Comparison of ENCODE assay signal across 9 cellular contexts in genomic region chr9:35835216-35835604, GRCh38. TPM values are rescaled to one million over a fixed set of nuclear protein-coding genes. Genes with fewer than 3 reads are reported as not detected.
DNase-seq lines count a peak whose midpoint lies in the region; ATAC-seq and TF ChIP-seq lines count a peak whose summit lies in the region.
"Had no signal": no experiment of that assay in that cellular context is flagged by ENCODE, and none has a peak within 500 bp of the region (broad histone marks: within the 10 kb centered on the region; RNA-seq: fewer than 3 reads in every experiment).

No MANE protein-coding gene starts in this region.

- H3K36me3 ChIP-seq in A673 (ENCODE audit: insufficient read depth, low read length, poor library complexity, severe bottlenecking) = no peaks in the 10 kb centered on the region
- H3K36me3 ChIP-seq in SK-N-SH (replicated peaks in 1 of 2; ENCODE audit: control insufficient read depth in 1 of 2, insufficient read depth in 2 of 2, low read length in 1 of 2) = no peaks in the 10 kb centered on the region

- H3K27ac ChIP-seq in A673 (ENCODE audit: low read depth, low read length, poor library complexity, severe bottlenecking) (no peak overlapping the region), SK-N-SH (ENCODE audit: low read depth in 2 of 2, low read length in 1 of 2) (no peak overlapping the region)

- H3F3A ChIP-seq in SK-N-SH (replicated peaks; ENCODE audit: insufficient read depth) = no peaks in the 10 kb centered on the region

- no peaks in the 10 kb centered on the region for H3K9me2 ChIP-seq in SK-N-SH

- ATAC-seq in GM21576 (IDR thresholded peaks at IDR 0.05; ENCODE audit: unreplicated experiment) = no peak

- no peak for TF ChIP-seq EP300 in SK-N-SH (IDR thresholded peaks at IDR 0.05; ENCODE audit: borderline replicate concordance in 1 of 2, low read depth in 1 of 2, low read length in 1 of 2)

- CTCF ChIA-PET in A673 (lab: Charles Lee) = no interaction called here
- CTCF ChIA-PET in SK-N-SH (lab: Yijun Ruan, JAX) = interaction anchor here (0.8 to 2.6 kb wide), 7 partner anchors 9 to 45 kb away, joined by 3 to 21 read pairs (median 4); no protein-coding TSS in a partner anchor

- POLR2A ChIA-PET in A673 (lab: Charles Lee; ENCODE audit: low non-redundant PET) = no interaction called here
- POLR2A ChIA-PET in SK-N-SH (lab: Yijun Ruan, JAX) = no interaction called here

- DNase-seq in A673 (ENCODE audit: low spot score) = no peak
- DNase-seq in GM12865 (ENCODE audit: low read depth) = no peak
- no peak for DNase-seq in SK-N-SH
- DNase-seq in iPS-NIHi11 (ENCODE audit: low spot score) = peak; percentile 64
- DNase-seq in SW 1271 (lab: John Stamatoyannopoulos, UW) = no peak
- DNase-seq in SIG-M5 treated with dmso at 0.1 percent for 504 hours (lab: John Stamatoyannopoulos, UW; ENCODE audit: unreplicated experiment) = no peak
- DNase-seq in GM19240 (ENCODE audit: insufficient read length, low spot score) = no peak
- DNase-seq: DMS79 had no signal

- no peaks in the 10 kb centered on the region for H3K79me2 ChIP-seq in SK-N-SH (ENCODE audit: insufficient read depth)

- H2AFZ ChIP-seq in SK-N-SH (ENCODE audit: low read depth) = no peak overlapping the region

- peaks cover under 1% of the 10 kb centered on the region for H3K4me1 ChIP-seq in A673 (ENCODE audit: insufficient read depth, low read length, poor library complexity, severe bottlenecking)
- H3K4me1 ChIP-seq in SK-N-SH (ENCODE audit: control insufficient read depth in 1 of 2, insufficient read depth in 2 of 2, low read depth in 1 of 2, low read length in 1 of 2) = peaks cover 0 to 11% of the 10 kb centered on the region in 2 experiments; a peak in 1 of 4 replicates

- H3K4me3 ChIP-seq in A673 (ENCODE audit: low read depth, low read length, poor library complexity, severe bottlenecking) = no peak overlapping the region
- H3K4me3 ChIP-seq in GM12865 (ENCODE audit: low read depth, low read length) = no peak overlapping the region
- no peak overlapping the region for H3K4me3 ChIP-seq in SK-N-SH (ENCODE audit: low read depth in 2 of 2, low read length in 1 of 2)

- BruUV-seq in A673 (replicated peaks; lab: Mats Ljungman, UMichigan) = no TSS peak

- no peak overlapping the region for H3K4me2 ChIP-seq in SK-N-SH

- peak; percentile 54 for TF ChIP-seq CTCF in A673 (conservative IDR thresholded peaks at IDR 0.05; ENCODE audit: low read depth, low read length)
- peak; percentile 34 for TF ChIP-seq CTCF in GM12865 (IDR thresholded peaks at IDR 0.05; ENCODE audit: insufficient read depth, low read depth, low read length, missing control alignments)
- TF ChIP-seq CTCF in SK-N-SH (IDR thresholded peaks at IDR 0.05) = peak; percentile 25; the same call in 1 of the 2 replicates

- no peaks in the 10 kb centered on the region for H3K27me3 ChIP-seq in A673 (replicated peaks; ENCODE audit: insufficient read depth, low read depth, low read length, poor library complexity)
- H3K27me3 ChIP-seq in SK-N-SH (ENCODE audit: insufficient read depth) = no peaks in the 10 kb centered on the region

- H3K9ac ChIP-seq in SK-N-SH = no peak overlapping the region

- no peaks in the 10 kb centered on the region for H4K20me1 ChIP-seq in SK-N-SH (ENCODE audit: insufficient read depth)

- WGBS in SK-N-SH (ENCODE audit: low lambda C conversion rate) = 80% methylated on average over 3 of the region's 3 CpGs

- intact Hi-C loops in A673 (cut with micrococcal nuclease; ENCODE audit: unreplicated experiment) = no loop called here

- no peak; the same call in 1 of the 2 replicates for TF ChIP-seq RAD21 in SK-N-SH (IDR thresholded peaks at IDR 0.05; ENCODE audit: low read length)

- H3K9me3 ChIP-seq in A673 (ENCODE audit: low read depth, low read length, poor library complexity, severe bottlenecking) = no peaks in the 10 kb centered on the region
- no peaks in the 10 kb centered on the region for H3K9me3 ChIP-seq in SK-N-SH

TF ChIP-seq in SK-N-SH, 30 proteins besides CTCF, POLR2A, EP300 and RAD21:
- TF ChIP-seq POLR2AphosphoS5 (IDR thresholded peaks at IDR 0.05; ENCODE audit: low read depth, low read length) (no peak), GATA2 (CRISPR knock-in tag; IDR thresholded peaks at IDR 0.05) (no peak), NFIC (IDR thresholded peaks at IDR 0.05; ENCODE audit: borderline replicate concordance) (no peak), USF2 (IDR thresholded peaks at IDR 0.05; ENCODE audit: borderline replicate concordance, low read depth, low read length) (no peak), TAF1 (IDR thresholded peaks at IDR 0.05; ENCODE audit: borderline replicate concordance, low read depth, low read length) (no peak), TEAD4 (IDR thresholded peaks at IDR 0.05; ENCODE audit: borderline replicate concordance, insufficient read depth) (no peak), FOXJ3 (CRISPR knock-in tag; IDR thresholded peaks at IDR 0.05) (no peak), RFX5 (IDR thresholded peaks at IDR 0.05; ENCODE audit: low read length) (no peak), MXI1 (IDR thresholded peaks at IDR 0.05; ENCODE audit: low read depth, low read length) (no peak), FOXM1 (IDR thresholded peaks at IDR 0.05; ENCODE audit: low read depth) (no peak), MEF2A (IDR thresholded peaks at IDR 0.05; ENCODE audit: borderline replicate concordance, low read depth) (no peak), FOSL2 (IDR thresholded peaks at IDR 0.05; ENCODE audit: borderline replicate concordance, low read depth) (no peak), ZBTB33 (IDR thresholded peaks at IDR 0.05; ENCODE audit: borderline replicate concordance, low read depth) (no peak), TCF12 (IDR thresholded peaks at IDR 0.05) (no peak), YY1 (IDR thresholded peaks at IDR 0.05; ENCODE audit: low read depth) (no peak), SIN3A (IDR thresholded peaks at IDR 0.05; ENCODE audit: borderline replicate concordance, low read depth, low read length) (no peak), USF1 (IDR thresholded peaks at IDR 0.05; ENCODE audit: borderline replicate concordance, low read depth) (no peak), CHD2 (IDR thresholded peaks at IDR 0.05; ENCODE audit: low read length, partially characterized antibody) (no peak)
TF ChIP-seq in SK-N-SH: peak in this region for 0.

RNA-seq across cellular contexts. Expression of gene TMEM8B, which starts 6.2 kb away (rescaled TPM):
- 6.9 and 10.9 TPM in 2 replicates for total RNA-seq in A673 (2021)
- polyA plus RNA-seq in SK-N-SH (2012; rRNA removed) = 5.3 and 5.8 TPM in 2 replicates
- 3.3 and 4.5 TPM in 2 replicates for polyA plus RNA-seq in SK-N-SH (2012; cell fraction: cytosol; rRNA removed)
- 22.3 and 32.3 TPM in 2 replicates for polyA plus RNA-seq in SK-N-SH (2012; cell fraction: nucleus; rRNA removed)

RNA-seq across cellular contexts. Expression of gene FAM221B, which starts 6.7 kb away (rescaled TPM):
- not detected in 2 replicates for total RNA-seq in A673 (2021)
- not detected in 2 replicates for polyA plus RNA-seq in SK-N-SH (2012; rRNA removed)
- not detected in 2 replicates for polyA plus RNA-seq in SK-N-SH (2012; cell fraction: cytosol; rRNA removed)
- polyA plus RNA-seq in SK-N-SH (2012; cell fraction: nucleus; rRNA removed) = not detected in 2 replicates

RNA-seq across cellular contexts. Expression of gene HINT2, which starts 20.4 kb away (rescaled TPM):
- 51.5 and 68.9 TPM in 2 replicates for total RNA-seq in A673 (2021)
- polyA plus RNA-seq in SK-N-SH (2012; rRNA removed) = 39.9 and 57.2 TPM in 2 replicates
- polyA plus RNA-seq in SK-N-SH (2012; cell fraction: cytosol; rRNA removed) = 35.2 and 41.2 TPM in 2 replicates
- polyA plus RNA-seq in SK-N-SH (2012; cell fraction: nucleus; rRNA removed) = 27.9 and 45.0 TPM in 2 replicates

RNA-seq across cellular contexts. Expression of gene SPAG8, which starts 23.1 kb away (rescaled TPM):
- 1.1 and 1.4 TPM in 2 replicates for total RNA-seq in A673 (2021)
- polyA plus RNA-seq in SK-N-SH (2012; rRNA removed) = 1.5 and 2.8 TPM in 2 replicates
- polyA plus RNA-seq in SK-N-SH (2012; cell fraction: cytosol; rRNA removed) = 0.56 and 0.58 TPM in 2 replicates
- polyA plus RNA-seq in SK-N-SH (2012; cell fraction: nucleus; rRNA removed) = 12.7 and 13.2 TPM in 2 replicates

RNA-seq across cellular contexts. Expression of gene OR13J1, which starts 35.0 kb away (rescaled TPM):
- not detected in 2 replicates for total RNA-seq in A673 (2021)
- not detected in 2 replicates for polyA plus RNA-seq in SK-N-SH (2012; rRNA removed)
- polyA plus RNA-seq in SK-N-SH (2012; cell fraction: cytosol; rRNA removed) = not detected in 2 replicates
- polyA plus RNA-seq in SK-N-SH (2012; cell fraction: nucleus; rRNA removed) = not detected in 2 replicates
